23 cellular contexts compared by ENCODE assay signal in genomic region chr5:152501294-152501693, GRCh38.
DNase-seq lines count a peak whose midpoint lies in the region; ATAC-seq and FAIRE-seq lines count a peak whose summit lies in the region.
"Had no signal": no experiment of that assay in that cellular context is flagged by ENCODE, and none has a peak within 500 bp of the region (broad histone marks: within the 10 kb centered on the region; RNA-seq: fewer than 3 reads in every experiment).

No MANE protein-coding gene starts in this region.

- peaks cover 3% of the 10 kb centered on the region for H3K27me3 Mint-ChIP-seq in memory B cell
- peaks cover 8% of the 10 kb centered on the region for H3K27me3 Mint-ChIP-seq in activated CD4-positive, alpha-beta T cell treated with anti-CD3 and anti-CD28 coated beads, Interleukin-2, amount 10 ng/mL, durations not matched to agents 7 days and 5 days
- H3K27me3 Mint-ChIP-seq: IgD-negative memory B cell had no signal

- H3K4me3 Mint-ChIP-seq in memory B cell = no peak overlapping the region
- H3K4me3 Mint-ChIP-seq in activated CD4-positive, alpha-beta T cell treated with anti-CD3 and anti-CD28 coated beads, Interleukin-2, amount 10 ng/mL, durations not matched to agents 7 days and 5 days = no peak overlapping the region
- H3K4me3 Mint-ChIP-seq: B cell, CD14-positive monocyte, T-helper 17 cell had no signal

- POLR2A ChIA-PET in activated CD4-positive, alpha-beta T cell treated with anti-CD3 and anti-CD28 coated beads, Interleukin-2, amount 10 ng/mL, durations not matched to agents 7 days and 5 days (lab: Charles Lee) = no interaction called here

- no peaks in the 10 kb centered on the region for H3K36me3 Mint-ChIP-seq in memory B cell
- no peaks in the 10 kb centered on the region for H3K36me3 Mint-ChIP-seq in activated CD4-positive, alpha-beta T cell treated with anti-CD3 and anti-CD28 coated beads, Interleukin-2, amount 10 ng/mL, durations not matched to agents 7 days and 5 days (ENCODE audit: low read depth)
- H3K36me3 Mint-ChIP-seq: CD14-positive monocyte, IgD-negative memory B cell had no signal

- no peak for DNase-seq in memory B cell (ENCODE audit: low spot score in 2 of 2)
- no peak for DNase-seq in activated CD4-positive, alpha-beta T cell treated with anti-CD3 and anti-CD28 coated beads, Interleukin-2, amount 10 ng/mL, durations not matched to agents 7 days and 5 days
- no peak for DNase-seq in RCC 7860 (ENCODE audit: low spot score)
- DNase-seq: DMS79, NCI-H1417, NCI-H1694 treated with DMSO at 0.1 percent for 48 hours, NCI-H2081 treated with DMSO at 0.1 percent for 48 hours, NCI-H446 treated with DMSO at 0.1 percent for 48 hours, NCI-H526 treated with DMSO at 0.1 percent for 48 hours, PC-3, RPMI8226, SHP77 treated with DMSO at 0.1 percent for 48 hours, SW 1271, T-helper 17 cell had no signal

- H3K27ac Mint-ChIP-seq in memory B cell = no peak overlapping the region
- no peak overlapping the region for H3K27ac Mint-ChIP-seq in activated CD4-positive, alpha-beta T cell treated with anti-CD3 and anti-CD28 coated beads, Interleukin-2, amount 10 ng/mL, durations not matched to agents 7 days and 5 days
- H3K27ac Mint-ChIP-seq: B cell, CD14-positive monocyte, IgD-negative memory B cell, T-helper 17 cell had no signal

- CTCF ChIA-PET in activated CD4-positive, alpha-beta T cell treated with anti-CD3 and anti-CD28 coated beads, Interleukin-2, amount 10 ng/mL, durations not matched to agents 7 days and 5 days (lab: Charles Lee) = no interaction called here

- no peak for FAIRE-seq in RCC 7860 (lab: Jason Lieb, UNC)
- FAIRE-seq: A549, D721Med had no signal

- peaks cover 1% of the 10 kb centered on the region for H3K9me3 Mint-ChIP-seq in memory B cell
- no peaks in the 10 kb centered on the region for H3K9me3 Mint-ChIP-seq in activated CD4-positive, alpha-beta T cell treated with anti-CD3 and anti-CD28 coated beads, Interleukin-2, amount 10 ng/mL, durations not matched to agents 7 days and 5 days

- H3K4me1 Mint-ChIP-seq in memory B cell = peaks cover 7% of the 10 kb centered on the region
- no peaks in the 10 kb centered on the region for H3K4me1 Mint-ChIP-seq in activated CD4-positive, alpha-beta T cell treated with anti-CD3 and anti-CD28 coated beads, Interleukin-2, amount 10 ng/mL, durations not matched to agents 7 days and 5 days
- H3K4me1 Mint-ChIP-seq: T-helper 17 cell had no signal

- ATAC-seq in GM18511 (IDR thresholded peaks at IDR 0.05; ENCODE audit: unreplicated experiment) (peak; percentile 50), GM21367 (IDR thresholded peaks at IDR 0.05; ENCODE audit: unreplicated experiment) (peak; percentile 36), HG03354 (IDR thresholded peaks at IDR 0.05; ENCODE audit: poor library complexity, severe bottlenecking, unreplicated experiment) (peak; percentile 51), memory B cell (ENCODE audit: low read depth) (peak; percentile 59), HG03460 (IDR thresholded peaks at IDR 0.05; ENCODE audit: unreplicated experiment) (no peak)
- ATAC-seq: A549, PC-3, T-helper 17 cell had no signal
